ENCODE assay signal across 1 cellular context in genomic region chr16:3550851-3551847, GRCh38.
TF ChIP-seq lines count a peak whose summit lies in the region.

No MANE protein-coding gene starts in this region.

TF ChIP-seq in HEK293, 187 proteins besides CTCF, POLR2A, EP300 and RAD21 (continued from another document):
- TF ChIP-seq ZBTB20 (tag by site-specific recombination; IDR thresholded peaks at IDR 0.05) (no peak), ZNF23 (tag by site-specific recombination; IDR thresholded peaks at IDR 0.05; ENCODE audit: borderline replicate concordance) (no peak)
